In the genomic region with DNA sequence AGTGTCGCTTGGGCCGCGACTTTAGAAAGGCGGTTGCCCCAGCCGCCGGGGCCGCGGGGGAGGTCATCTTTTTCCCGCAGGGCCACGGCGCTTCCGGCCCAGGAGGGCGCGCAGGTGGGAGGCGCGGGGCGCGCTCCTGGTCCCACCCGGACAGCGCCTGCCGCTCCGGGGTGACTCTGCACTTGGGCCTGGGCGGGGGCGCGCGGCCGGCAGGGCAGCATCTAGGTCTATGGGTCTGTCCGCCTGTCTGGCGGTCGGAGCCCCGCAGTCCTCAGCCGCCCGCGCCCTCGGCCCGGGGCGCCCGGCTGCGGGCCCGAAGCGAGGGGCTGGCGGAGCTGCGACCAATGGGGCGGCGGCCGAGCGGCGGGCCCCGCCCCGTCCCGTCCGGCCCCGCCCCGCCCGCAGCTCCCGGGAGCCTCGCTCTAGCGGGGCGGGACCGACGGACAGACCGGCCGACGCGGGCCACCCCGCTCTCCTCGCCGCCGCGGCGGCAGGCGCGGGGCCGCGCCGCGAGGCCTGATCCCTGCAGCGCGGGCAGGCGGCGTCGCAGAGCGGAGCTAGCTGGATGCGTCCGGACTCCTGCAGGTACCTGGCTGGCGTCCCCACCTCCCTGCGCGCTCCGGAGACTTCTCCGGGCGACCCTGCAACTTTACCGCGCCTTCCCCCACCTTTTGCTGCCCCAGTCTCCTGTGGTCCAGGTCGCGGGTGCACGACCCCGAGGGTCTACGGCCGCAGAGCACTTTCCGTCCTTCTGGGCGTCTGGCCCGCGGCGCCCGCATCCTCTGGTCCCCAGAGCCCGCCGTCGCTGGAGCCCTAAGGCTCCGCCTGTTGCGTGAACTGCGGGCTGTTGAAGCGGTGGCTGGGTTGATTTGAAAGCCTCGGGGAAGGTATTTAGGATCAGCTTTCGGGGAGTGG, we compare ENCODE assay signal across 1 cellular context.
TF ChIP-seq lines count a peak whose summit lies in the region.

A gene with protein sequence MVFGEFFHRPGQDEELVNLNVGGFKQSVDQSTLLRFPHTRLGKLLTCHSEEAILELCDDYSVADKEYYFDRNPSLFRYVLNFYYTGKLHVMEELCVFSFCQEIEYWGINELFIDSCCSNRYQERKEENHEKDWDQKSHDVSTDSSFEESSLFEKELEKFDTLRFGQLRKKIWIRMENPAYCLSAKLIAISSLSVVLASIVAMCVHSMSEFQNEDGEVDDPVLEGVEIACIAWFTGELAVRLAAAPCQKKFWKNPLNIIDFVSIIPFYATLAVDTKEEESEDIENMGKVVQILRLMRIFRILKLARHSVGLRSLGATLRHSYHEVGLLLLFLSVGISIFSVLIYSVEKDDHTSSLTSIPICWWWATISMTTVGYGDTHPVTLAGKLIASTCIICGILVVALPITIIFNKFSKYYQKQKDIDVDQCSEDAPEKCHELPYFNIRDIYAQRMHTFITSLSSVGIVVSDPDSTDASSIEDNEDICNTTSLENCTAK (plus strand): TSS at position 446 of the 915 bp plus-strand sequence. CDS start 52,342 bp downstream, outside the sequence.

TF ChIP-seq in HEK293, 187 proteins besides CTCF, POLR2A, EP300 and RAD21 (continued from another document and continues in another):
- TF ChIP-seq ZNF26 (tag by site-specific recombination; IDR thresholded peaks at IDR 0.05) (no peak), ZNF529 (tag by site-specific recombination; IDR thresholded peaks at IDR 0.05; ENCODE audit: insufficient replicate concordance) (no peak), ZNF350 (tag by site-specific recombination; IDR thresholded peaks at IDR 0.05) (no peak), ZNF501 (tag by site-specific recombination; IDR thresholded peaks at IDR 0.05) (no peak), ZNF76 (tag by site-specific recombination; IDR thresholded peaks at IDR 0.05; ENCODE audit: borderline replicate concordance, low read depth) (no peak; the same call in 1 of the 2 replicates), ZNF341 (tag by site-specific recombination; IDR thresholded peaks at IDR 0.05; ENCODE audit: low read depth) (no peak), ZBTB44 (tag by site-specific recombination; IDR thresholded peaks at IDR 0.05) (no peak), ZNF571 (tag by site-specific recombination; IDR thresholded peaks at IDR 0.05) (no peak), GLI2 (tag by site-specific recombination; IDR thresholded peaks at IDR 0.05; ENCODE audit: borderline replicate concordance, low read depth) (no peak), ZNF670 (tag by site-specific recombination; IDR thresholded peaks at IDR 0.05; ENCODE audit: low read depth) (no peak), ZIC2 (tag by site-specific recombination; IDR thresholded peaks at IDR 0.05) (peak; percentile 36), PBX3 (CRISPR knock-in tag; IDR thresholded peaks at IDR 0.05) (no peak), ZBTB26 (tag by site-specific recombination; optimal IDR thresholded peaks at IDR 0.05) (peak; percentile 75), ZNF664 (tag by site-specific recombination; IDR thresholded peaks at IDR 0.05) (no peak), ZNF629 (tag by site-specific recombination; IDR thresholded peaks at IDR 0.05) (no peak), ZNF223 (tag by site-specific recombination; IDR thresholded peaks at IDR 0.05) (no peak), ZNF792 (tag by site-specific recombination; IDR thresholded peaks at IDR 0.05) (no peak), ZNF138 (tag by site-specific recombination; IDR thresholded peaks at IDR 0.05; ENCODE audit: borderline replicate concordance) (no peak), ZBTB6 (tag by site-specific recombination; IDR thresholded peaks at IDR 0.05) (no peak), ZBTB11 (tag by site-specific recombination; conservative IDR thresholded peaks at IDR 0.05; ENCODE audit: low read depth) (no peak), ZNF660 (tag by site-specific recombination; IDR thresholded peaks at IDR 0.05) (peak; percentile 21; the same call in 1 of the 2 replicates), EGR2 (tag by site-specific recombination; IDR thresholded peaks at IDR 0.05; ENCODE audit: low read depth) (no peak), KLF10 (tag by site-specific recombination; IDR thresholded peaks at IDR 0.05) (peak; percentile 22; the same call in 1 of the 2 replicates), ZSCAN5A (tag by site-specific recombination; IDR thresholded peaks at IDR 0.05) (no peak)
- TF ChIP-seq, protein P1, sequence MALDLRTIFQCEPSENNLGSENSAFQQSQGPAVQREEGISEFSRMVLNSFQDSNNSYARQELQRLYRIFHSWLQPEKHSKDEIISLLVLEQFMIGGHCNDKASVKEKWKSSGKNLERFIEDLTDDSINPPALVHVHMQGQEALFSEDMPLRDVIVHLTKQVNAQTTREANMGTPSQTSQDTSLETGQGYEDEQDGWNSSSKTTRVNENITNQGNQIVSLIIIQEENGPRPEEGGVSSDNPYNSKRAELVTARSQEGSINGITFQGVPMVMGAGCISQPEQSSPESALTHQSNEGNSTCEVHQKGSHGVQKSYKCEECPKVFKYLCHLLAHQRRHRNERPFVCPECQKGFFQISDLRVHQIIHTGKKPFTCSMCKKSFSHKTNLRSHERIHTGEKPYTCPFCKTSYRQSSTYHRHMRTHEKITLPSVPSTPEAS (tag by site-specific recombination; IDR thresholded peaks at IDR 0.05) = no peak
- TF ChIP-seq, protein P2, sequence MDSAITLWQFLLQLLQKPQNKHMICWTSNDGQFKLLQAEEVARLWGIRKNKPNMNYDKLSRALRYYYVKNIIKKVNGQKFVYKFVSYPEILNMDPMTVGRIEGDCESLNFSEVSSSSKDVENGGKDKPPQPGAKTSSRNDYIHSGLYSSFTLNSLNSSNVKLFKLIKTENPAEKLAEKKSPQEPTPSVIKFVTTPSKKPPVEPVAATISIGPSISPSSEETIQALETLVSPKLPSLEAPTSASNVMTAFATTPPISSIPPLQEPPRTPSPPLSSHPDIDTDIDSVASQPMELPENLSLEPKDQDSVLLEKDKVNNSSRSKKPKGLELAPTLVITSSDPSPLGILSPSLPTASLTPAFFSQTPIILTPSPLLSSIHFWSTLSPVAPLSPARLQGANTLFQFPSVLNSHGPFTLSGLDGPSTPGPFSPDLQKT (IDR thresholded peaks at IDR 0.05; ENCODE audit: borderline replicate concordance, low read depth, low read length) = no peak
- TF ChIP-seq, protein P3, sequence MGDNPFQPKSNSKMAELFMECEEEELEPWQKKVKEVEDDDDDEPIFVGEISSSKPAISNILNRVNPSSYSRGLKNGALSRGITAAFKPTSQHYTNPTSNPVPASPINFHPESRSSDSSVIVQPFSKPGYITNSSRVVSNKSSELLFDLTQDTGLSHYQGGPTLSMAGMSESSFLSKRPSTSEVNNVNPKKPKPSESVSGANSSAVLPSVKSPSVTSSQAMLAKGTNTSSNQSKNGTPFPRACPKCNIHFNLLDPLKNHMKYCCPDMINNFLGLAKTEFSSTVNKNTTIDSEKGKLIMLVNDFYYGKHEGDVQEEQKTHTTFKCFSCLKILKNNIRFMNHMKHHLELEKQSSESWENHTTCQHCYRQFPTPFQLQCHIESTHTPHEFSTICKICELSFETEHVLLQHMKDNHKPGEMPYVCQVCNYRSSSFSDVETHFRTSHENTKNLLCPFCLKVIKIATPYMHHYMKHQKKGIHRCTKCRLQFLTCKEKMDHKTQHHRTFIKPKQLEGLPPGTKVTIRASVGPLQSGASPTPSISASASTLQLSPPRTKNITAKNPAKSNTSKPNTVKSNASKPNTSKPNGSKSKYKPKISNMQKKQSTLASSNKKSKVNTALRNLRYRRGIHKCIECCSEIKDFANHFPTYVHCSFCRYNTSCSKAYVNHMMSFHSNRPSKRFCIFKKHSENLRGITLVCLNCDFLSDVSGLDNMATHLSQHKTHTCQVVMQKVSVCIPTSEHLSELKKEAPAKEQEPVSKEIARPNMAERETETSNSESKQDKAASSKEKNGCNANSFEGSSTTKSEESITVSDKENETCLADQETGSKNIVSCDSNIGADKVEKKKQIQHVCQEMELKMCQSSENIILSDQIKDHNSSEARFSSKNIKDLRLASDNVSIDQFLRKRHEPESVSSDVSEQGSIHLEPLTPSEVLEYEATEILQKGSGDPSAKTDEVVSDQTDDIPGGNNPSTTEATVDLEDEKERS (tag by site-specific recombination; IDR thresholded peaks at IDR 0.05) = no peak
- TF ChIP-seq, protein P4, sequence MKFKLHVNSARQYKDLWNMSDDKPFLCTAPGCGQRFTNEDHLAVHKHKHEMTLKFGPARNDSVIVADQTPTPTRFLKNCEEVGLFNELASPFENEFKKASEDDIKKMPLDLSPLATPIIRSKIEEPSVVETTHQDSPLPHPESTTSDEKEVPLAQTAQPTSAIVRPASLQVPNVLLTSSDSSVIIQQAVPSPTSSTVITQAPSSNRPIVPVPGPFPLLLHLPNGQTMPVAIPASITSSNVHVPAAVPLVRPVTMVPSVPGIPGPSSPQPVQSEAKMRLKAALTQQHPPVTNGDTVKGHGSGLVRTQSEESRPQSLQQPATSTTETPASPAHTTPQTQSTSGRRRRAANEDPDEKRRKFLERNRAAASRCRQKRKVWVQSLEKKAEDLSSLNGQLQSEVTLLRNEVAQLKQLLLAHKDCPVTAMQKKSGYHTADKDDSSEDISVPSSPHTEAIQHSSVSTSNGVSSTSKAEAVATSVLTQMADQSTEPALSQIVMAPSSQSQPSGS (tag by site-specific recombination; IDR thresholded peaks at IDR 0.05; ENCODE audit: low read depth) = no peak
